Comparison of ENCODE assay signal across 1 cellular context in genomic region chr19:47421244-47421786, GRCh38.
TF ChIP-seq lines count a peak whose summit lies in the region.

No MANE protein-coding gene starts in this region.

TF ChIP-seq in H1, 55 proteins besides CTCF, POLR2A, EP300 and RAD21:
- TF ChIP-seq KDM4A (IDR thresholded peaks at IDR 0.05; ENCODE audit: low read depth, low read length, severe bottlenecking) (peak; percentile 4), TCF12 (IDR thresholded peaks at IDR 0.05; ENCODE audit: low read depth, low read length) (no peak), USF2 (IDR thresholded peaks at IDR 0.05; ENCODE audit: low read length) (no peak), NANOG (IDR thresholded peaks at IDR 0.05; ENCODE audit: insufficient read depth, low read depth, low read length, poor library complexity, severe bottlenecking) (no peak), SUZ12 (IDR thresholded peaks at IDR 0.05; ENCODE audit: low read length) (peak; percentile 74; the same call in 1 of the 2 replicates), TEAD4 (IDR thresholded peaks at IDR 0.05; ENCODE audit: low read depth, low read length) (no peak), RFX5 (IDR thresholded peaks at IDR 0.05; ENCODE audit: borderline replicate concordance, low read depth, low read length) (no peak), EZH2 (IDR thresholded peaks at IDR 0.05; ENCODE audit: low read depth, low read length, severe bottlenecking) (peak; percentile 59), SIRT6 (IDR thresholded peaks at IDR 0.05; ENCODE audit: low read length) (no peak)
